ENCODE assay signal across 1 cellular context in the genomic region with DNA sequence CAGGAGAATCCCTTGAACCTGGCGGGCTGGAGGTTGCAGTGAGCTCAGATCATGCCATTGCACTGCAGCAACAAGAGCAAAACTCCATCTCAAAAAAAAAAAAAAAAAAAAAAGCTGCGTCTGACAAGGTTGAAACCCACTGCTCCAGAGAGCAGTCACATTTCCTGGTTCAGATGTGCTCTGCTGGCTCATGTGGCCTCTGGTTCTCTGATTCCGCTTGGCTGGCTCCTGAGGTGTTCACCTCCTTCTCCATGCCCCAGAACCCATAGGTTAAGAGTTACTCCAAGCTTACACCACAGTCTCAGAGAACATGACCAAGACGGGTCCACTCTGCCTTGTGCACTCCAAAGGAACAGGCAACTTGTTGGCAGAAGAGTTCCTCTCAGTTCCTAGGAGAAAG.
A peak's percentile ranks its signal among the peaks of the same experiment; 100 is the strongest.
TF ChIP-seq lines count a peak whose summit lies in the region.

No MANE protein-coding gene starts in this region.

TF ChIP-seq in GM12878, 131 proteins besides CTCF, POLR2A, EP300 and RAD21 (continued from another document):
- TF ChIP-seq, protein P1, sequence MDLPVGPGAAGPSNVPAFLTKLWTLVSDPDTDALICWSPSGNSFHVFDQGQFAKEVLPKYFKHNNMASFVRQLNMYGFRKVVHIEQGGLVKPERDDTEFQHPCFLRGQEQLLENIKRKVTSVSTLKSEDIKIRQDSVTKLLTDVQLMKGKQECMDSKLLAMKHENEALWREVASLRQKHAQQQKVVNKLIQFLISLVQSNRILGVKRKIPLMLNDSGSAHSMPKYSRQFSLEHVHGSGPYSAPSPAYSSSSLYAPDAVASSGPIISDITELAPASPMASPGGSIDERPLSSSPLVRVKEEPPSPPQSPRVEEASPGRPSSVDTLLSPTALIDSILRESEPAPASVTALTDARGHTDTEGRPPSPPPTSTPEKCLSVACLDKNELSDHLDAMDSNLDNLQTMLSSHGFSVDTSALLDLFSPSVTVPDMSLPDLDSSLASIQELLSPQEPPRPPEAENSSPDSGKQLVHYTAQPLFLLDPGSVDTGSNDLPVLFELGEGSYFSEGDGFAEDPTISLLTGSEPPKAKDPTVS (IDR thresholded peaks at IDR 0.05; ENCODE audit: low read depth, low read length), result no peak
- TF ChIP-seq ZNF24 (IDR thresholded peaks at IDR 0.05) (no peak), CREB1 (IDR thresholded peaks at IDR 0.05; ENCODE audit: low read depth) (no peak), ZSCAN29 (IDR thresholded peaks at IDR 0.05) (no peak), TCF12 (IDR thresholded peaks at IDR 0.05; ENCODE audit: low read depth, low read length) (no peak), ESRRA (IDR thresholded peaks at IDR 0.05; ENCODE audit: low read length) (no peak), RUNX3 (IDR thresholded peaks at IDR 0.05; ENCODE audit: low read length) (0 out of 2 replicates have a peak, but pooled peaks have one; percentile 41), EED (IDR thresholded peaks at IDR 0.05; ENCODE audit: low read depth) (0 out of 2 replicates have a peak, but pooled peaks have one; percentile 19)
- TF ChIP-seq, protein P2, sequence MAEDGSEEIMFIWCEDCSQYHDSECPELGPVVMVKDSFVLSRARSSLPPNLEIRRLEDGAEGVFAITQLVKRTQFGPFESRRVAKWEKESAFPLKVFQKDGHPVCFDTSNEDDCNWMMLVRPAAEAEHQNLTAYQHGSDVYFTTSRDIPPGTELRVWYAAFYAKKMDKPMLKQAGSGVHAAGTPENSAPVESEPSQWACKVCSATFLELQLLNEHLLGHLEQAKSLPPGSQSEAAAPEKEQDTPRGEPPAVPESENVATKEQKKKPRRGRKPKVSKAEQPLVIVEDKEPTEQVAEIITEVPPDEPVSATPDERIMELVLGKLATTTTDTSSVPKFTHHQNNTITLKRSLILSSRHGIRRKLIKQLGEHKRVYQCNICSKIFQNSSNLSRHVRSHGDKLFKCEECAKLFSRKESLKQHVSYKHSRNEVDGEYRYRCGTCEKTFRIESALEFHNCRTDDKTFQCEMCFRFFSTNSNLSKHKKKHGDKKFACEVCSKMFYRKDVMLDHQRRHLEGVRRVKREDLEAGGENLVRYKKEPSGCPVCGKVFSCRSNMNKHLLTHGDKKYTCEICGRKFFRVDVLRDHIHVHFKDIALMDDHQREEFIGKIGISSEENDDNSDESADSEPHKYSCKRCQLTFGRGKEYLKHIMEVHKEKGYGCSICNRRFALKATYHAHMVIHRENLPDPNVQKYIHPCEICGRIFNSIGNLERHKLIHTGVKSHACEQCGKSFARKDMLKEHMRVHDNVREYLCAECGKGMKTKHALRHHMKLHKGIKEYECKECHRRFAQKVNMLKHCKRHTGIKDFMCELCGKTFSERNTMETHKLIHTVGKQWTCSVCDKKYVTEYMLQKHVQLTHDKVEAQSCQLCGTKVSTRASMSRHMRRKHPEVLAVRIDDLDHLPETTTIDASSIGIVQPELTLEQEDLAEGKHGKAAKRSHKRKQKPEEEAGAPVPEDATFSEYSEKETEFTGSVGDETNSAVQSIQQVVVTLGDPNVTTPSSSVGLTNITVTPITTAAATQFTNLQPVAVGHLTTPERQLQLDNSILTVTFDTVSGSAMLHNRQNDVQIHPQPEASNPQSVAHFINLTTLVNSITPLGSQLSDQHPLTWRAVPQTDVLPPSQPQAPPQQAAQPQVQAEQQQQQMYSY (CRISPR knock-in tag; IDR thresholded peaks at IDR 0.05), result no peak
- TF ChIP-seq, protein P3, sequence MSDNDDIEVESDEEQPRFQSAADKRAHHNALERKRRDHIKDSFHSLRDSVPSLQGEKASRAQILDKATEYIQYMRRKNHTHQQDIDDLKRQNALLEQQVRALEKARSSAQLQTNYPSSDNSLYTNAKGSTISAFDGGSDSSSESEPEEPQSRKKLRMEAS (IDR thresholded peaks at IDR 0.05; ENCODE audit: low read depth, low read length), result no peak
- TF ChIP-seq, protein P4, sequence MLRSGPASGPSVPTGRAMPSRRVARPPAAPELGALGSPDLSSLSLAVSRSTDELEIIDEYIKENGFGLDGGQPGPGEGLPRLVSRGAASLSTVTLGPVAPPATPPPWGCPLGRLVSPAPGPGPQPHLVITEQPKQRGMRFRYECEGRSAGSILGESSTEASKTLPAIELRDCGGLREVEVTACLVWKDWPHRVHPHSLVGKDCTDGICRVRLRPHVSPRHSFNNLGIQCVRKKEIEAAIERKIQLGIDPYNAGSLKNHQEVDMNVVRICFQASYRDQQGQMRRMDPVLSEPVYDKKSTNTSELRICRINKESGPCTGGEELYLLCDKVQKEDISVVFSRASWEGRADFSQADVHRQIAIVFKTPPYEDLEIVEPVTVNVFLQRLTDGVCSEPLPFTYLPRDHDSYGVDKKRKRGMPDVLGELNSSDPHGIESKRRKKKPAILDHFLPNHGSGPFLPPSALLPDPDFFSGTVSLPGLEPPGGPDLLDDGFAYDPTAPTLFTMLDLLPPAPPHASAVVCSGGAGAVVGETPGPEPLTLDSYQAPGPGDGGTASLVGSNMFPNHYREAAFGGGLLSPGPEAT (IDR thresholded peaks at IDR 0.05; ENCODE audit: low read depth), result no peak
- TF ChIP-seq, protein P5, sequence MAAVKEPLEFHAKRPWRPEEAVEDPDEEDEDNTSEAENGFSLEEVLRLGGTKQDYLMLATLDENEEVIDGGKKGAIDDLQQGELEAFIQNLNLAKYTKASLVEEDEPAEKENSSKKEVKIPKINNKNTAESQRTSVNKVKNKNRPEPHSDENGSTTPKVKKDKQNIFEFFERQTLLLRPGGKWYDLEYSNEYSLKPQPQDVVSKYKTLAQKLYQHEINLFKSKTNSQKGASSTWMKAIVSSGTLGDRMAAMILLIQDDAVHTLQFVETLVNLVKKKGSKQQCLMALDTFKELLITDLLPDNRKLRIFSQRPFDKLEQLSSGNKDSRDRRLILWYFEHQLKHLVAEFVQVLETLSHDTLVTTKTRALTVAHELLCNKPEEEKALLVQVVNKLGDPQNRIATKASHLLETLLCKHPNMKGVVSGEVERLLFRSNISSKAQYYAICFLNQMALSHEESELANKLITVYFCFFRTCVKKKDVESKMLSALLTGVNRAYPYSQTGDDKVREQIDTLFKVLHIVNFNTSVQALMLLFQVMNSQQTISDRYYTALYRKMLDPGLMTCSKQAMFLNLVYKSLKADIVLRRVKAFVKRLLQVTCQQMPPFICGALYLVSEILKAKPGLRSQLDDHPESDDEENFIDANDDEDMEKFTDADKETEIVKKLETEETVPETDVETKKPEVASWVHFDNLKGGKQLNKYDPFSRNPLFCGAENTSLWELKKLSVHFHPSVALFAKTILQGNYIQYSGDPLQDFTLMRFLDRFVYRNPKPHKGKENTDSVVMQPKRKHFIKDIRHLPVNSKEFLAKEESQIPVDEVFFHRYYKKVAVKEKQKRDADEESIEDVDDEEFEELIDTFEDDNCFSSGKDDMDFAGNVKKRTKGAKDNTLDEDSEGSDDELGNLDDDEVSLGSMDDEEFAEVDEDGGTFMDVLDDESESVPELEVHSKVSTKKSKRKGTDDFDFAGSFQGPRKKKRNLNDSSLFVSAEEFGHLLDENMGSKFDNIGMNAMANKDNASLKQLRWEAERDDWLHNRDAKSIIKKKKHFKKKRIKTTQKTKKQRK (IDR thresholded peaks at IDR 0.05; ENCODE audit: low read depth, low read length), result no peak
